Comparison of ENCODE assay signal across 8 cellular contexts in the genomic region with DNA sequence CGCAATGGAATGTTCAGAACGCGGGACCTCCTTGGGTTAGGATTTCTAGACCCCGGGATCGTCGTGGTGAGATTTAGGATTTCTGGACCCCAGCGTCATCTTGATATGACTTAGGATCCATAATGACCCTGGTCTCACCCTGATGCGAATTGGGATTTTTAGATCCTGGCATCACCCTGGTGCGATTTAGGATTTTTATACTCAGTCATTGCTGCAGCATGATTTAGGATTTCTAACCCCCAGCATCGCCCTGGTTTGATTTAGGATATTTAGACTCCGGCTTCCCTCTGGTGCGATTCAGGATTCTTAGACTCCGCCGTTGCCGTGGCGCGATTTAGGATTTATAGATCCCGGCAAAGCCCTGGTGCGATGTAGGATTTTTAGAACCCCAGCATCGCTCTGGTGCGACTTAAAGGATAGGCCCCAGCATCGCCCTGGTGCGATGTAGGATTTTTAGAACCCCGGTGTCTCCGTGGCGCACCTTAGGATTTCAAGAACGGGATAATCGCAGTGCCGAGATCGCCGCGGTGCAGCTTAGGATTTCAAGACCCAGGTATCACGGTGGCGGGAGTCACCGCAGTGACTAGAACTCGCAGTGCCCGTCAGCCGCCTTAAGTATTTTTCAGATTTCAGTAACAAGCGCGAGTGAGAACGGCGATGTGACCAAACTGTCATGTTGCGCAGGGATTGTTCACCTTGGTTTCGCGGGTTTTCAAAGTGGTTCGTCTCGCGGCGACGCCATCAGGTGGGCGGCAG. TPM values are rescaled to one million over a fixed set of nuclear protein-coding genes. Genes with fewer than 3 reads are reported as not detected.
DNase-seq lines count a peak whose midpoint lies in the region; ATAC-seq and TF ChIP-seq lines count a peak whose summit lies in the region.

No MANE protein-coding gene starts in this region.

- H3K4me3 Mint-ChIP-seq in natural killer cell treated with Interleukin-12 subunit alpha and Interleukin-12 subunit beta and Interleukin-15 and Interleukin-18, amount 100 ng/mL, for 72 hours = peak overlapping the region; percentile 17
- H3K4me3 Mint-ChIP-seq in natural killer cell (no peak overlapping the region), brain (peak overlapping the region; percentile 90 to 96 (median 92))

- intact Hi-C loops in natural killer cell (cut with micrococcal nuclease) = no loop called here

- peaks cover 19% of the 10 kb centered on the region for H3K4me1 ChIP-seq in mesodermal cell (ENCODE audit: control insufficient read depth, insufficient read depth, low read length, poor library complexity, severe bottlenecking)

- H3K27ac Mint-ChIP-seq in natural killer cell treated with Interleukin-12 subunit alpha and Interleukin-12 subunit beta and Interleukin-15 and Interleukin-18, amount 100 ng/mL, for 72 hours = no peak overlapping the region
- H3K27ac Mint-ChIP-seq in natural killer cell (no peak overlapping the region), brain (peak overlapping the region; percentile 63 to 91 (median 86))

- peaks cover 6 to 9% of the 10 kb centered on the region in 2 donors for H3K4me1 Mint-ChIP-seq in natural killer cell treated with Interleukin-12 subunit alpha and Interleukin-12 subunit beta and Interleukin-15 and Interleukin-18, amount 100 ng/mL, for 72 hours (ENCODE audit: low read depth in 2 of 2)
- H3K4me1 Mint-ChIP-seq in natural killer cell (peaks cover 0 to 15% of the 10 kb centered on the region in 2 donors), brain (peaks cover 70% of the 10 kb centered on the region)

- WGBS in mesodermal cell (ENCODE audit: insufficient coverage in 2 of 2), 2 experiments = 46 to 58% methylated on average over 47 to 51 of the region's 51 CpGs

- H3K9me3 Mint-ChIP-seq in natural killer cell treated with Interleukin-12 subunit alpha and Interleukin-12 subunit beta and Interleukin-15 and Interleukin-18, amount 100 ng/mL, for 72 hours = no peaks in the 10 kb centered on the region
- no peaks in the 10 kb centered on the region for H3K9me3 Mint-ChIP-seq in natural killer cell
- peaks cover 5 to 26% (median 18%) of the 10 kb centered on the region in 5 experiments for H3K9me3 Mint-ChIP-seq in brain

- H3K36me3 Mint-ChIP-seq in natural killer cell treated with Interleukin-12 subunit alpha and Interleukin-12 subunit beta and Interleukin-15 and Interleukin-18, amount 100 ng/mL, for 72 hours = no peaks in the 10 kb centered on the region
- no peaks in the 10 kb centered on the region for H3K36me3 Mint-ChIP-seq in natural killer cell
- peaks cover 52% of the 10 kb centered on the region for H3K36me3 Mint-ChIP-seq in brain

- peaks cover 22% of the 10 kb centered on the region for H3K36me3 ChIP-seq in mesodermal cell (ENCODE audit: control insufficient read depth, insufficient read depth, low read length)

- no peak for DNase-seq in natural killer cell treated with Interleukin-12 subunit alpha and Interleukin-12 subunit beta and Interleukin-15 and Interleukin-18, amount 100 ng/mL, for 72 hours (ENCODE audit: low spot score)
- no peak for DNase-seq in natural killer cell
- DNase-seq in NCI-H1694 (lab: John Stamatoyannopoulos, UW) = no peak
- DNase-seq in NCI-H524 treated with DMSO at 0.1 percent for 48 hours (lab: John Stamatoyannopoulos, UW) = no peak
- no peak for DNase-seq in activated gamma-delta T cell (lab: John Stamatoyannopoulos, UW)

- H3K27me3 Mint-ChIP-seq in natural killer cell treated with Interleukin-12 subunit alpha and Interleukin-12 subunit beta and Interleukin-15 and Interleukin-18, amount 100 ng/mL, for 72 hours = peaks cover 22 to 24% of the 10 kb centered on the region in 2 donors
- peaks cover 38 to 50% of the 10 kb centered on the region in 2 donors for H3K27me3 Mint-ChIP-seq in natural killer cell (ENCODE audit: low read depth in 2 of 2)
- peaks cover 17% of the 10 kb centered on the region for H3K27me3 Mint-ChIP-seq in brain

- ATAC-seq in natural killer cell treated with Interleukin-12 subunit alpha and Interleukin-12 subunit beta and Interleukin-15 and Interleukin-18, amount 100 ng/mL, for 72 hours = no peak
- ATAC-seq in natural killer cell = no peak
- no peak for ATAC-seq in GM21526 (IDR thresholded peaks at IDR 0.05; ENCODE audit: low FRiP score, unreplicated experiment)

- H3K27ac ChIP-seq in mesodermal cell (ENCODE audit: low read depth, low read length, severe bottlenecking) = no peak overlapping the region

- TF ChIP-seq CTCF in natural killer cell (IDR thresholded peaks at IDR 0.05) = no peak
- TF ChIP-seq CTCF in brain (conservative IDR thresholded peaks at IDR 0.05) = no peak

- H3K9me3 ChIP-seq in mesodermal cell (ENCODE audit: control insufficient read depth, low read length) = no peaks in the 10 kb centered on the region

- peak overlapping the region; percentile 51 for H3K4me3 ChIP-seq in mesodermal cell (ENCODE audit: extremely low read depth, insufficient read depth, low read length, poor library complexity, severe bottlenecking)

RNA-seq across cellular contexts. Expression of a gene that starts 0.8 kb away (rescaled TPM):
- total RNA-seq in natural killer cell treated with Interleukin-12 subunit alpha and Interleukin-12 subunit beta and Interleukin-15 and Interleukin-18, amount 100 ng/mL, for 72 hours = 1 to 10 TPM in 1 of 2 donors, under 1 TPM in 1; 0.73 to 1.3 TPM
- total RNA-seq in natural killer cell = 1 to 10 TPM in 1 of 3 donors, under 1 TPM in 2; 0.55 to 2.2 (median 0.70) TPM
- polyA plus RNA-seq in brain (ENCODE audit: insufficient read depth, low read depth, low replicate concordance) = 290 TPM
- 734 TPM for polyA plus RNA-seq in mesodermal cell (2013, experiment 1 of 2)
- polyA plus RNA-seq in mesodermal cell (2013, experiment 2 of 2) = 918 TPM

RNA-seq across cellular contexts. Expression of a gene that starts 51.9 kb away (rescaled TPM):
- total RNA-seq in natural killer cell treated with Interleukin-12 subunit alpha and Interleukin-12 subunit beta and Interleukin-15 and Interleukin-18, amount 100 ng/mL, for 72 hours = 10 to 100 TPM; 11.3 to 17.7 TPM
- 10 to 100 TPM in 2 of 3 donors, 1 to 10 TPM in 1; 8.7 to 14.2 (median 11.2) TPM for total RNA-seq in natural killer cell
- 86.1 TPM for polyA plus RNA-seq in brain (ENCODE audit: insufficient read depth, low read depth, low replicate concordance)
- 27.6 TPM for polyA plus RNA-seq in mesodermal cell (2013, experiment 1 of 2)
- 23.6 TPM for polyA plus RNA-seq in mesodermal cell (2013, experiment 2 of 2)

Comparison
In these comparisons a context has a peak if more than half of its experiments do, and no peak if none do; other contexts are left out.
1. H3K27ac Mint-ChIP-seq: peak in brain (5 of 5); none in natural killer cell treated with Interleukin-12 subunit alpha and Interleukin-12 subunit beta and Interleukin-15 and Interleukin-18, amount 100 ng/mL, for 72 hours (0 of 2) and natural killer cell (0 of 2).